Comparison of ENCODE assay signal across 1 cellular context in the genomic region with DNA sequence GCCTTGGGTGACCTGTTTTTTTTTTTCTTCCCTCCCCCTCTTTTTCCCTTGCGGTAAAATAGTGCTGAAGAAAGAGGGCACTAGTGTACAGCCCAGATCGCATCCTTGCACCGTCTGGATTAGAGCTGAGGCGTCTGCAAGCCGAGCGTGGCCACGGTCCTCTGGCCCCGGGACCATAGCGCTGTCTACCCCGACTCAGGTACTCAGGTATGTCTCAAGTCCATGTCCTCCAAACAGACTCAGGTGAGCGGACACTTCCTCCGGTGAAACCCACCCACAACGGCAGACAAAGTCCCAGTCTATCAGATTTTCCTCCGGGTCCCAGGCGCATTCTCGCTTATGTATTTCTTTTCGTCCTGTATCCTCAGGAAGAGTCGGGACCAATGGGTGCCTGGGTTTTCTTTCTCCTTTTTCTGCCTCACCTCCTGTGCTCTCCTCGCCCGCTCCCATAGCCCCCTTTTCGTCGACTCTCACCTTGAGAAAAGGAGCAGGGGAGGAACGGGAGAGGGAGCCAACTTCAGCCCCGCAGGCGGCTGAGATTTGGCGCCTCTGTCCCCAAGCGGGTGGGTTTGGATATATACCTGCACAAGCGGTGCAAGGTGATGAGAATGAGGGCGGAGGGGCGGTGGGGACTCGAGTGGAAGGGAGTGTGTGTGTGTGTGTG.
TF ChIP-seq lines count a peak whose summit lies in the region.

No MANE protein-coding gene starts in this region.

TF ChIP-seq in SK-N-SH treated with all-trans-retinoic acid at 6 μM for 48 hours, 23 proteins besides CTCF, POLR2A, EP300 and RAD21 (continued from another document):
- TF ChIP-seq, protein P1, sequence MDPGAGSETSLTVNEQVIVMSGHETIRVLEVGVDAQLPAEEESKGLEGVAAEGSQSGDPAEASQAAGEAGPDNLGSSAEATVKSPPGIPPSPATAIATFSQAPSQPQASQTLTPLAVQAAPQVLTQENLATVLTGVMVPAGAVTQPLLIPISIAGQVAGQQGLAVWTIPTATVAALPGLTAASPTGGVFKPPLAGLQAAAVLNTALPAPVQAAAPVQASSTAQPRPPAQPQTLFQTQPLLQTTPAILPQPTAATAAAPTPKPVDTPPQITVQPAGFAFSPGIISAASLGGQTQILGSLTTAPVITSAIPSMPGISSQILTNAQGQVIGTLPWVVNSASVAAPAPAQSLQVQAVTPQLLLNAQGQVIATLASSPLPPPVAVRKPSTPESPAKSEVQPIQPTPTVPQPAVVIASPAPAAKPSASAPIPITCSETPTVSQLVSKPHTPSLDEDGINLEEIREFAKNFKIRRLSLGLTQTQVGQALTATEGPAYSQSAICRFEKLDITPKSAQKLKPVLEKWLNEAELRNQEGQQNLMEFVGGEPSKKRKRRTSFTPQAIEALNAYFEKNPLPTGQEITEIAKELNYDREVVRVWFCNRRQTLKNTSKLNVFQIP (CRISPR knock-in tag; IDR thresholded peaks at IDR 0.05; ENCODE audit: borderline replicate concordance, low read depth) = no peak
- TF ChIP-seq, protein P2, sequence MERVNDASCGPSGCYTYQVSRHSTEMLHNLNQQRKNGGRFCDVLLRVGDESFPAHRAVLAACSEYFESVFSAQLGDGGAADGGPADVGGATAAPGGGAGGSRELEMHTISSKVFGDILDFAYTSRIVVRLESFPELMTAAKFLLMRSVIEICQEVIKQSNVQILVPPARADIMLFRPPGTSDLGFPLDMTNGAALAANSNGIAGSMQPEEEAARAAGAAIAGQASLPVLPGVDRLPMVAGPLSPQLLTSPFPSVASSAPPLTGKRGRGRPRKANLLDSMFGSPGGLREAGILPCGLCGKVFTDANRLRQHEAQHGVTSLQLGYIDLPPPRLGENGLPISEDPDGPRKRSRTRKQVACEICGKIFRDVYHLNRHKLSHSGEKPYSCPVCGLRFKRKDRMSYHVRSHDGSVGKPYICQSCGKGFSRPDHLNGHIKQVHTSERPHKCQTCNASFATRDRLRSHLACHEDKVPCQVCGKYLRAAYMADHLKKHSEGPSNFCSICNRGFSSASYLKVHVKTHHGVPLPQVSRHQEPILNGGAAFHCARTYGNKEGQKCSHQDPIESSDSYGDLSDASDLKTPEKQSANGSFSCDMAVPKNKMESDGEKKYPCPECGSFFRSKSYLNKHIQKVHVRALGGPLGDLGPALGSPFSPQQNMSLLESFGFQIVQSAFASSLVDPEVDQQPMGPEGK (CRISPR knock-in tag; IDR thresholded peaks at IDR 0.05; ENCODE audit: borderline replicate concordance) = no peak
- TF ChIP-seq BACH2 (CRISPR knock-in tag; IDR thresholded peaks at IDR 0.05; ENCODE audit: borderline replicate concordance) (no peak), ESRRG (CRISPR knock-in tag; IDR thresholded peaks at IDR 0.05) (no peak), PPARA (CRISPR knock-in tag; IDR thresholded peaks at IDR 0.05; ENCODE audit: borderline replicate concordance) (no peak), ZNF8 (CRISPR knock-in tag; IDR thresholded peaks at IDR 0.05) (no peak), ISL1 (CRISPR knock-in tag; IDR thresholded peaks at IDR 0.05) (no peak), ZNF565 (CRISPR knock-in tag; conservative IDR thresholded peaks at IDR 0.05; ENCODE audit: low read depth) (no peak), ARNTL (CRISPR knock-in tag; IDR thresholded peaks at IDR 0.05; ENCODE audit: borderline replicate concordance, low read depth) (no peak)
